Comparison of ENCODE assay signal across 8 cellular contexts in the genomic region with DNA sequence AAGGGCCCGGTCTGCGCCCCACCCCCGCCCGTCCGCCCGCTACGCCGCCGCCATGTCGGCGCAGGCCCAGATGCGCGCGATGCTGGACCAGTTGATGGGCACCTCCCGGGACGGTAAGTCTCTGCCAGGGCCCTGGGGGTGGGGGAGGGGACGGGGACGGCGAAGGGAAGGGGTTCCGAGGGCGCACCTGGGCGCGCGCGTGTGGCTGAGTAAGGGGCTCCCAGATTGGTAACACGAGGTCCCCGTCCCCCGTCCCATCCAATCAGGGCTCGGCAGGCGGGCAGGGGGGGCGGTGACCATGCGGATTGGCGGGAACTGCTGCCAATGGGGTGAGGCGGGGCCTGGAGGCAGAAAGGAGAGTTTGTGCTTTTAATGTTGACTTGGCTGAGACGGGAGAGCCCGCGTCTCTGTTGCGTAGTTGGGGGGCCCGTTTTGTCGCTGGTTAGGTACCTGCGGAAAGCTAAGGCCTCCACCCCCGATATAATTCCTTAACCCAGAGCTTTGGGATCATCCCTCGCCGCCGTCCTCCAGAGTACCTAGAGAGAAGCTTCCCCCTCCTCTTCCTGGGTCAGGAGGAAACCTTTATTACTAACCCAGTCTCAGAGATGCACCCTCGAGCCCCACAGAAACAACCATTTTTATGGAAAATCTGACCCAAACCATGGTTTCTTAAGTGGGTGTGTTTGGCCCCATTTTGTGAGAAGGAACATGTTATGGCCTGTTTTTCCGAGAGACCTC. TPM values are rescaled to one million over a fixed set of nuclear protein-coding genes. Genes with fewer than 3 reads are reported as not detected.
DNase-seq lines count a peak whose midpoint lies in the region; ATAC-seq and TF ChIP-seq lines count a peak whose summit lies in the region.

No MANE protein-coding gene starts in this region.

- H3K27me3 ChIP-seq in DND-41 (ENCODE audit: insufficient read depth, low read length, poor library complexity): no peaks in the 10 kb centered on the region
- H3K27me3 ChIP-seq in Panc1 (ENCODE audit: control insufficient read depth, insufficient read depth, low read length): no peaks in the 10 kb centered on the region
- H3K27me3 ChIP-seq in esophagus squamous epithelium: no peaks in the 10 kb centered on the region

- TF ChIP-seq CTCF in DND-41 (IDR thresholded peaks at IDR 0.05; ENCODE audit: borderline replicate concordance, extremely low read depth, low read length, poor library complexity, severe bottlenecking): no peak
- no peak for TF ChIP-seq CTCF in Panc1 (IDR thresholded peaks at IDR 0.05)
- no peak for TF ChIP-seq CTCF in esophagus squamous epithelium (IDR thresholded peaks at IDR 0.05)

- H4K20me1 ChIP-seq in DND-41 (ENCODE audit: insufficient read depth, low read length): peaks cover 46% of the 10 kb centered on the region

- peak; percentile 99 for DNase-seq in DND-41
- DNase-seq in Panc1 (ENCODE audit: low read depth, low spot score): peak; percentile 71
- DNase-seq in activated T-helper 1 cell treated with Interleukin-2 at 50 U/mL for 16 hours (ENCODE audit: low read depth): peak; percentile 96
- peak; percentile 84 for DNase-seq in esophagus squamous epithelium (lab: John Stamatoyannopoulos, UW)
- DNase-seq in myocyte (ENCODE audit: low read depth): peak; percentile 97
- DNase-seq in stimulated activated CD8-positive, alpha-beta memory T cell treated with anti-CD3 and anti-CD28 coated beads, Interleukin-7, amount 100 ng/mL, for 24 hours (ENCODE audit: low read depth): peak; percentile 95

- no TSS peak for BruUV-seq in Panc1 (replicated peaks; lab: Mats Ljungman, UMichigan)

- H3K9me3 ChIP-seq in DND-41 (ENCODE audit: insufficient read depth, low read length, severe bottlenecking) (no peaks in the 10 kb centered on the region), KOPT-K1 (ENCODE audit: insufficient read depth, low read length, poor library complexity, severe bottlenecking) (no peaks in the 10 kb centered on the region), Panc1 (ENCODE audit: control insufficient read depth, insufficient read depth, low read depth, low read length) (no peaks in the 10 kb centered on the region), esophagus squamous epithelium (no peaks in the 10 kb centered on the region)

- peak overlapping the region; percentile 84 for H3K4me2 ChIP-seq in DND-41 (ENCODE audit: insufficient read depth, low read length)

- peak overlapping the region; percentile 68 to 86 for H3K4me3 ChIP-seq in DND-41 (ENCODE audit: low read depth in 1 of 2, low read length in 2 of 2)
- H3K4me3 ChIP-seq in Panc1 (ENCODE audit: low read depth in 2 of 2, low read length in 2 of 2): peak overlapping the region; percentile 98 to 100
- H3K4me3 ChIP-seq in esophagus squamous epithelium: peak overlapping the region; percentile 80 to 100 (median 92)

- H3K27ac ChIP-seq in DND-41 (ENCODE audit: low read length): peak overlapping the region; percentile 98
- H3K27ac ChIP-seq in KOPT-K1 (ENCODE audit: low read depth, low read length, poor library complexity, severe bottlenecking): peak overlapping the region; percentile 90
- H3K27ac ChIP-seq in Panc1 (ENCODE audit: low read length): peak overlapping the region; percentile 98
- peak overlapping the region; percentile 97 to 100 (median 100) for H3K27ac ChIP-seq in esophagus squamous epithelium

- H3K36me3 ChIP-seq in DND-41 (ENCODE audit: insufficient read depth, low read length) (peaks cover 29% of the 10 kb centered on the region), KOPT-K1 (ENCODE audit: insufficient read depth, low read length) (peaks cover 35% of the 10 kb centered on the region), Panc1 (ENCODE audit: control insufficient read depth, insufficient read depth, low read length) (peaks cover 22% of the 10 kb centered on the region), esophagus squamous epithelium (peaks cover 0 to 23% (median 0%) of the 10 kb centered on the region in 3 donors)

- ATAC-seq in DND-41 (ENCODE audit: insufficient read depth, low read depth) (peak; percentile 84), GM21786 (IDR thresholded peaks at IDR 0.05; ENCODE audit: unreplicated experiment) (peak; percentile 67), Panc1 (peak; percentile 89)

- peak overlapping the region; percentile 89 for H3K9ac ChIP-seq in DND-41 (ENCODE audit: low read depth, low read length)

- CTCF ChIA-PET in Panc1 (lab: Charles Lee): no interaction called here

- intact Hi-C loops in Panc1 (cut with micrococcal nuclease; ENCODE audit: unreplicated experiment) (no loop called here), esophagus squamous epithelium (cut with DNase I) (no loop called here)

- WGBS in esophagus squamous epithelium, 2 donors: 0% methylated on average over 6 to 24 of the region's 47 CpGs

- H3K4me1 ChIP-seq in DND-41 (ENCODE audit: insufficient read depth, low read length): peaks cover 44% of the 10 kb centered on the region
- H3K4me1 ChIP-seq in Panc1 (ENCODE audit: control insufficient read depth, insufficient read depth, low read length): peaks cover 18% of the 10 kb centered on the region
- peaks cover 22 to 60% (median 28%) of the 10 kb centered on the region in 3 donors for H3K4me1 ChIP-seq in esophagus squamous epithelium

- H2AFZ ChIP-seq in DND-41 (ENCODE audit: low read depth, low read length): peak overlapping the region; percentile 76

- TF ChIP-seq POLR2A in esophagus squamous epithelium (IDR thresholded peaks at IDR 0.05): peak in 3 of 4 donors; percentile 57 to 75 (median 60)

- POLR2A ChIA-PET in Panc1 (lab: Charles Lee): interaction anchor here (0.6 to 1.2 kb wide), 4 partner anchors 10 to 20 kb away, joined by 3 to 4 read pairs (median 4); no protein-coding TSS in a partner anchor

- peaks cover 73% of the 10 kb centered on the region for H3K79me2 ChIP-seq in DND-41 (ENCODE audit: insufficient read depth, low read length)

- in situ Hi-C loops in Panc1 (cut with HindIII; ENCODE audit: low pct_unique_long_range_greater_than_20kb, low sequenced_read_pairs): no loop called here

RNA-seq across cellular contexts. Expression of a gene that starts 0.7 kb away (rescaled TPM):
- total RNA-seq in Panc1 (2021; ENCODE audit: unreplicated experiment) (110 TPM), esophagus squamous epithelium (10 to 100 TPM; 29.4 to 77.6 (median 50.0) TPM), myocyte (81.1 and 82.3 TPM in 2 replicates)
- 92.6 TPM for polyA plus RNA-seq in Panc1 (2012; ENCODE audit: insufficient read length)
- 58.3 TPM for polyA plus RNA-seq in myocyte (2012)

RNA-seq across cellular contexts. Expression of a gene that starts 19.2 kb away (rescaled TPM):
- 12.7 TPM for total RNA-seq in Panc1 (2021; ENCODE audit: unreplicated experiment)
- 18.5 TPM for polyA plus RNA-seq in Panc1 (2012; ENCODE audit: insufficient read length)
- 10 to 100 TPM in 1 of 4 donors, 1 to 10 TPM in 2, under 1 TPM in 1; 0.91 to 12.6 (median 4.4) TPM for total RNA-seq in esophagus squamous epithelium
- 17.4 and 25.7 TPM in 2 replicates for total RNA-seq in myocyte
- polyA plus RNA-seq in myocyte (2012): 31.0 TPM

Comparison
In these comparisons a context has a peak if more than half of its experiments do, and no peak if none do; other contexts are left out.
1. Peak in every context shown above with its lines: DNase-seq, ATAC-seq, H3K4me3 ChIP-seq and H3K27ac ChIP-seq.